Comparison of ENCODE assay signal across 28 cellular contexts in genomic region chr17:66283296-66283934, GRCh38. TPM values are rescaled to one million over a fixed set of nuclear protein-coding genes. Genes with fewer than 3 reads are reported as not detected.
"Had no signal": no experiment of that assay in that cellular context is flagged by ENCODE, and none has a peak within 500 bp of the region (broad histone marks: within the 10 kb centered on the region; RNA-seq: fewer than 3 reads in every experiment).

No MANE protein-coding gene starts in this region.

- H3K4me3 ChIP-seq: MG63, SJCRH30 had no signal

- H3K4me3 Mint-ChIP-seq: activated B cell treated with CpG ODN at 0.5 μM for 24 hours; activated CD4-positive, alpha-beta T cell treated with anti-CD3 and anti-CD28 coated beads, Interleukin-2, amount 10 ng/mL, durations not matched to agents 24 days and 14 days; activated naive CD8-positive, alpha-beta T cell; brain; central memory CD8-positive, alpha-beta T cell; T-helper 1 cell treated with Interleukin-12 subunit alpha and Interleukin-12 subunit beta and Interleukin-4 antibody, amounts not matched to agents 30 μg/mL and 1 μg/mL, for 36 hours had no signal

- H3K27me3 ChIP-seq: MG63, SJCRH30 had no signal

- H3K36me3 ChIP-seq: MG63, SJCRH30 had no signal

- H3K4me2 ChIP-seq: SK-N-SH had no signal

- H3K4me1 Mint-ChIP-seq: activated B cell treated with CpG ODN at 0.5 μM for 24 hours, brain had no signal

- H3K27me3 Mint-ChIP-seq: activated CD4-positive, alpha-beta T cell treated with anti-CD3 and anti-CD28 coated beads, Interleukin-2, amount 10 ng/mL, durations not matched to agents 24 days and 14 days; activated naive CD8-positive, alpha-beta T cell had no signal

- H3K9me3 Mint-ChIP-seq: activated B cell treated with CpG ODN at 0.5 μM for 24 hours; activated CD4-positive, alpha-beta T cell treated with anti-CD3 and anti-CD28 coated beads, Interleukin-2, amount 10 ng/mL, durations not matched to agents 24 days and 14 days; central memory CD8-positive, alpha-beta T cell had no signal

- H3K27ac Mint-ChIP-seq: activated B cell treated with CpG ODN at 0.5 μM for 24 hours; activated CD4-positive, alpha-beta T cell treated with anti-CD3 and anti-CD28 coated beads, Interleukin-2, amount 10 ng/mL, durations not matched to agents 24 days and 14 days; brain; T-helper 1 cell treated with Interleukin-12 subunit alpha and Interleukin-12 subunit beta and Interleukin-4 antibody, amounts not matched to agents 30 μg/mL and 1 μg/mL, for 36 hours had no signal

- FAIRE-seq: astrocyte had no signal

- H3K4me1 ChIP-seq: SJCRH30 had no signal

- H3K36me3 Mint-ChIP-seq: activated naive CD8-positive, alpha-beta T cell; brain had no signal

- ATAC-seq: Panc1, Right ventricle myocardium inferior had no signal

- H3K9me3 ChIP-seq: MG63, SJCRH30, SK-N-SH had no signal

- H3K27ac ChIP-seq: SJCRH30 had no signal

- DNase-seq: activated B cell treated with CpG ODN at 0.5 μM for 24 hours; activated CD4-positive, alpha-beta T cell treated with anti-CD3 and anti-CD28 coated beads for 1 hour; activated CD4-positive, alpha-beta T cell treated with anti-CD3 and anti-CD28 coated beads, Interleukin-2, amount 10 ng/mL, durations not matched to agents 24 days and 14 days; activated CD4-positive, alpha-beta T cell treated with anti-CD3 and anti-CD28 coated beads, Interleukin-2, amount 50 U/mL, for 48 hours; activated T-cell treated with anti-CD3 and anti-CD28 coated beads, Interleukin-2, amount 50 U/mL, for 1 hour; amygdala; MG63; MV-4-11; NCI-H1092 treated with DMSO at 0.1 percent for 48 hours; NCI-H1436; NCI-H1694 treated with DMSO at 0.1 percent for 48 hours; NCI-H2081; NCI-H510A treated with DMSO at 0.1 percent for 48 hours; NCI-H69; NK-92 treated with Interleukin-12 subunit alpha and Interleukin-12 subunit beta, amount 100 ng/mL, for 24 hours; OCI-M1; RPMI8226; SK-N-SH; SW 1271; T-helper 9 cell had no signal

RNA-seq across cellular contexts. Expression of gene APOH, which starts 54.2 kb away (rescaled TPM):
- total RNA-seq: activated B cell treated with CpG ODN at 0.5 μM for 24 hours; activated CD4-positive, alpha-beta T cell treated with anti-CD3 and anti-CD28 coated beads, Interleukin-2, amount 10 ng/mL, durations not matched to agents 24 days and 14 days; astrocyte; Right ventricle myocardium inferior; SJCRH30 had no signal
- polyA plus RNA-seq: SK-N-SH had no signal
